Comparison of ENCODE assay signal across 9 cellular contexts in the genomic region with DNA sequence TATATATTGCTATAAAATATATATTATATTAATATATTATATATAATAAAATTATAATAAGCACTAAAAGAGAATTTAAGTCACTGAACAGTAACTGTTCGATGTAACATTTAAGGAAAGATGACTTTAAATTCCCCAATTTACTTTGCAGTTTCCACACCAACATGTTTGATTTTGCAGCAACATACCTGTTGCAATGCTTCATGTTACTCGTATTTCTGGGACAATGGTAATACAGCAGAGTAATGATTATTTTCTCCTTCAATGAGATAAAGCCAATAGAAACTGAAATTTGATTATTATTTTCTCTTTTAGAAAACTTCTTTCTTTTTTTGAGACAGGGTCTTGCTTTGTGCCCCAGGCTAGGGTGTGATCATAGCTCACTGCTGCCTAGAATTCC.
"Had no signal": no experiment of that assay in that cellular context is flagged by ENCODE, and none has a peak within 500 bp of the region (broad histone marks: within the 10 kb centered on the region; RNA-seq: fewer than 3 reads in every experiment).

No MANE protein-coding gene starts in this region.

- H3K4me3 Mint-ChIP-seq: IgD-negative memory B cell had no signal

- H3K4me3 ChIP-seq: K562 had no signal

- H3K4me2 ChIP-seq: KMS-11 had no signal

- H3K27ac Mint-ChIP-seq: IgD-negative memory B cell had no signal

- H3K36me3 Mint-ChIP-seq: IgD-negative memory B cell had no signal

- ATAC-seq: HepG2, K562 had no signal

- FAIRE-seq: HepG2, HTR-8/SVneo, K562 had no signal

- DNase-seq: IMR-90, KBM-7, KG1 had no signal

- H3K27ac ChIP-seq: HL-60, KMS-11 had no signal

- H3K4me1 Mint-ChIP-seq: IgD-negative memory B cell had no signal
